ENCODE assay signal across 23 cellular contexts in the genomic region with DNA sequence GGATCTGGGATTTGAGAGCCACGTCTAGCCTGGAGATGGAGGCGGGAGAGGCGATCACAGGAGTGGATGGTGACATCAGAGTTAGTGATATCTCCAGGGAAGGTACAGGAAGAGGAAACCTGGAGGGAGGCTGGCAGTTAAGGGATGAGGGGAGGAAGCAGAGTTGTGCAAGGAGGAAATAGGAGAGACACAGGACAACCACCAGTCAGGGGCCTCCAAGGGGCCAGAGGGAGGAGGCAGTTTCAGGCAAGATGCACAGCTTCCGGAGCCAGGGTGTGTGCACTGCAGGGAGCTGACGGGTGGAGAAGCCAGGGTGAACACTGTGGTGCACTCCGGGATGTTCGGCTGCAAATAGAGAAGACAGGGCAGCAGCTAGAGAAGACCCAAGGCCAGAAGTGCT.
DNase-seq lines count a peak whose midpoint lies in the region; ATAC-seq and TF ChIP-seq lines count a peak whose summit lies in the region.
"Had no signal": no experiment of that assay in that cellular context is flagged by ENCODE, and none has a peak within 500 bp of the region (broad histone marks: within the 10 kb centered on the region; RNA-seq: fewer than 3 reads in every experiment).

No MANE protein-coding gene starts in this region.

- peak overlapping the region; percentile 99 for H3K27ac Mint-ChIP-seq in nephron progenitor cell
- H3K27ac Mint-ChIP-seq in activated naive CD4-positive, alpha-beta T cell treated with anti-CD3 and anti-CD28 coated beads for 36 hours = no peak overlapping the region
- H3K27ac Mint-ChIP-seq: activated CD8-positive, alpha-beta memory T cell treated with anti-CD3 and anti-CD28 coated beads, Interleukin-2, amount 10 ng/mL, durations not matched to agents 7 days and 5 days; CD4-positive, CD25-positive, alpha-beta regulatory T cell; H9 had no signal

- no peak for TF ChIP-seq POLR2A in stomach (IDR thresholded peaks at IDR 0.05)

- no peaks in the 10 kb centered on the region for H4K20me1 ChIP-seq in BLaER1 treated with 17β-estradiol and CSF1 and Interleukin-3, amounts not matched to agents 10 nM and 100 nM

- CTCF ChIA-PET in activated naive CD4-positive, alpha-beta T cell treated with anti-CD3 and anti-CD28 coated beads for 36 hours (lab: Charles Lee) = no interaction called here

- H3K4me3 ChIP-seq in BLaER1 treated with 17β-estradiol and CSF1 and Interleukin-3, amounts not matched to agents 10 nM and 100 nM = no peak overlapping the region
- no peak overlapping the region for H3K4me3 ChIP-seq in stomach
- H3K4me3 ChIP-seq: ascending aorta, MG63, right lobe of liver, uterus had no signal

- peaks cover 84% of the 10 kb centered on the region for H3K4me1 Mint-ChIP-seq in nephron progenitor cell
- no peaks in the 10 kb centered on the region for H3K4me1 Mint-ChIP-seq in activated naive CD4-positive, alpha-beta T cell treated with anti-CD3 and anti-CD28 coated beads for 36 hours (ENCODE audit: low read depth)
- H3K4me1 Mint-ChIP-seq: activated CD8-positive, alpha-beta memory T cell treated with anti-CD3 and anti-CD28 coated beads, Interleukin-2, amount 10 ng/mL, durations not matched to agents 7 days and 5 days; CD4-positive, CD25-positive, alpha-beta regulatory T cell had no signal

- ATAC-seq in HG02870 (IDR thresholded peaks at IDR 0.05; ENCODE audit: unreplicated experiment) = no peak
- ATAC-seq: activated CD8-positive, alpha-beta memory T cell treated with anti-CD3 and anti-CD28 coated beads, Interleukin-2, amount 10 ng/mL, durations not matched to agents 7 days and 5 days; right lobe of liver had no signal

- no peak overlapping the region for H3K9ac ChIP-seq in BLaER1 treated with 17β-estradiol and CSF1 and Interleukin-3, amounts not matched to agents 10 nM and 100 nM

- peaks cover 7 to 54% (median 31%) of the 10 kb centered on the region in 10 experiments; a peak in 18 of 20 replicates for H3K4me1 ChIP-seq in BLaER1 treated with 17β-estradiol and CSF1 and Interleukin-3, amounts not matched to agents 10 nM and 100 nM
- peaks cover 34 to 53% (median 40%) of the 10 kb centered on the region in 4 donors for H3K4me1 ChIP-seq in stomach
- H3K4me1 ChIP-seq: right lobe of liver had no signal

- intact Hi-C loops in stomach (cut with DNase I; ENCODE audit: low total_unique reads) = no loop called here
- intact Hi-C loops in activated naive CD4-positive, alpha-beta T cell treated with anti-CD3 and anti-CD28 coated beads for 36 hours (cut with micrococcal nuclease) = no loop called here

- 0 out of 22 replicates have a peak, but pooled peaks cover 0 to 6% (median 0%) of the 10 kb centered on the region in 11 experiments for H3K36me3 ChIP-seq in BLaER1 treated with 17β-estradiol and CSF1 and Interleukin-3, amounts not matched to agents 10 nM and 100 nM
- H3K36me3 ChIP-seq in stomach = no peaks in the 10 kb centered on the region
- H3K36me3 ChIP-seq: ascending aorta, MG63, right lobe of liver, uterus had no signal

- no peaks in the 10 kb centered on the region for H3K27me3 ChIP-seq in BLaER1 treated with 17β-estradiol and CSF1 and Interleukin-3, amounts not matched to agents 10 nM and 100 nM
- H3K27me3 ChIP-seq in stomach = no peaks in the 10 kb centered on the region
- H3K27me3 ChIP-seq: ascending aorta, MG63, right lobe of liver, uterus had no signal

- peaks cover 46% of the 10 kb centered on the region for H3K36me3 Mint-ChIP-seq in nephron progenitor cell (ENCODE audit: low read depth)
- no peaks in the 10 kb centered on the region for H3K36me3 Mint-ChIP-seq in activated naive CD4-positive, alpha-beta T cell treated with anti-CD3 and anti-CD28 coated beads for 36 hours (ENCODE audit: low read depth)
- H3K36me3 Mint-ChIP-seq: activated CD8-positive, alpha-beta memory T cell treated with anti-CD3 and anti-CD28 coated beads, Interleukin-2, amount 10 ng/mL, durations not matched to agents 7 days and 5 days; CD4-positive, CD25-positive, alpha-beta regulatory T cell had no signal

- 82 to 91% (median 88%) methylated on average over 7 of the region's 7 CpGs for WGBS in stomach, 5 donors

- peak overlapping the region in 9 of 11 experiments; percentile 23 to 65 (median 56); a peak in 14 of 22 replicates for H3K4me2 ChIP-seq in BLaER1 treated with 17β-estradiol and CSF1 and Interleukin-3, amounts not matched to agents 10 nM and 100 nM

- H3K9me3 Mint-ChIP-seq in nephron progenitor cell = no peaks in the 10 kb centered on the region
- no peaks in the 10 kb centered on the region for H3K9me3 Mint-ChIP-seq in activated naive CD4-positive, alpha-beta T cell treated with anti-CD3 and anti-CD28 coated beads for 36 hours

- H3K4me3 Mint-ChIP-seq in nephron progenitor cell = peak overlapping the region; percentile 15
- no peak overlapping the region for H3K4me3 Mint-ChIP-seq in activated naive CD4-positive, alpha-beta T cell treated with anti-CD3 and anti-CD28 coated beads for 36 hours
- H3K4me3 Mint-ChIP-seq: activated CD8-positive, alpha-beta memory T cell treated with anti-CD3 and anti-CD28 coated beads, Interleukin-2, amount 10 ng/mL, durations not matched to agents 7 days and 5 days; CD4-positive, CD25-positive, alpha-beta regulatory T cell; H9 had no signal

- no peak for TF ChIP-seq CTCF in nephron progenitor cell (IDR thresholded peaks at IDR 0.05)
- TF ChIP-seq CTCF in stomach (IDR thresholded peaks at IDR 0.05) = no peak

- DNase-seq in MV-4-11 (lab: John Stamatoyannopoulos, UW) (peak; percentile 43), amniotic epithelial cell (ENCODE audit: low read depth) (peak; percentile 44), nephron progenitor cell (no peak), stomach (no peak)
- no peak for DNase-seq in activated CD4-positive, alpha-beta T cell treated with anti-CD3 and anti-CD28 coated beads for 4 hours
- DNase-seq in activated naive CD4-positive, alpha-beta T cell treated with anti-CD3 and anti-CD28 coated beads for 36 hours = no peak
- DNase-seq: activated CD4-positive, alpha-beta T cell treated with anti-CD3 and anti-CD28 coated beads for 48 hours; activated CD8-positive, alpha-beta memory T cell treated with anti-CD3 and anti-CD28 coated beads, Interleukin-2, amount 10 ng/mL, durations not matched to agents 7 days and 5 days; activated naive CD4-positive, alpha-beta T cell treated with anti-CD3 and anti-CD28 coated beads, Interleukin-2, amount 50 U/mL, for 16 hours; CD4-positive, CD25-positive, alpha-beta regulatory T cell; cerebellar nuclear complex; DMS 273 treated with DMSO at 0.1 percent for 48 hours; H9; kidney glomerular epithelial cell; MG63; NCI-H1694 treated with DMSO at 0.1 percent for 48 hours; NCI-H2171 treated with DMSO at 0.1 percent for 48 hours; NCI-H526; right lobe of liver; uterus had no signal

- peaks cover 3% of the 10 kb centered on the region for H3K27me3 Mint-ChIP-seq in nephron progenitor cell (ENCODE audit: low read depth, poor library complexity)
- peaks cover 3% of the 10 kb centered on the region for H3K27me3 Mint-ChIP-seq in activated naive CD4-positive, alpha-beta T cell treated with anti-CD3 and anti-CD28 coated beads for 36 hours (ENCODE audit: low read depth)
- H3K27me3 Mint-ChIP-seq: activated CD8-positive, alpha-beta memory T cell treated with anti-CD3 and anti-CD28 coated beads, Interleukin-2, amount 10 ng/mL, durations not matched to agents 7 days and 5 days; CD4-positive, CD25-positive, alpha-beta regulatory T cell had no signal

- no peaks in the 10 kb centered on the region for H3K9me3 ChIP-seq in BLaER1 treated with 17β-estradiol and CSF1 and Interleukin-3, amounts not matched to agents 10 nM and 100 nM (replicated peaks in 1 of 11)
- H3K9me3 ChIP-seq in stomach = no peaks in the 10 kb centered on the region
- H3K9me3 ChIP-seq: ascending aorta, MG63, right lobe of liver, uterus had no signal

- peak overlapping the region in 3 of 11 experiments; percentile 7 to 38 (median 25); a peak in 2 of 22 replicates for H3K27ac ChIP-seq in BLaER1 treated with 17β-estradiol and CSF1 and Interleukin-3, amounts not matched to agents 10 nM and 100 nM
- peak overlapping the region in 1 of 5 donors; percentile 52 for H3K27ac ChIP-seq in stomach
- H3K27ac ChIP-seq: ascending aorta, right lobe of liver, uterus had no signal

- no peak for TF ChIP-seq EP300 in stomach (IDR thresholded peaks at IDR 0.05)

Comparison
In these comparisons a context has a peak if more than half of its experiments do, and no peak if none do; other contexts are left out.
1. DNase-seq: peak in MV-4-11 (single experiment) and amniotic epithelial cell (single experiment); none in nephron progenitor cell (single experiment), activated CD4-positive, alpha-beta T cell treated with anti-CD3 and anti-CD28 coated beads for 4 hours (0 of 2), stomach (single experiment) and activated naive CD4-positive, alpha-beta T cell treated with anti-CD3 and anti-CD28 coated beads for 36 hours (single experiment).